Comparison of ENCODE assay signal across 28 cellular contexts in genomic region chr2:8954990-8955389, GRCh38. TPM values are rescaled to one million over a fixed set of nuclear protein-coding genes. Genes with fewer than 3 reads are reported as not detected.
DNase-seq lines count a peak whose midpoint lies in the region; ATAC-seq and TF ChIP-seq lines count a peak whose summit lies in the region.
"Had no signal": no experiment of that assay in that cellular context is flagged by ENCODE, and none has a peak within 500 bp of the region (broad histone marks: within the 10 kb centered on the region; RNA-seq: fewer than 3 reads in every experiment).

No MANE protein-coding gene starts in this region.

- DNase-seq in HS-27A (ENCODE audit: low read depth) (peak; percentile 41), SJCRH30 (peak; percentile 15 to 23), foreskin keratinocyte (peak in 1 of 2 donors; percentile 1), non-pigmented ciliary epithelial cell (ENCODE audit: low read depth) (peak; percentile 5), WTC11 (ENCODE audit: low spot score) (no peak), NAMALWA (ENCODE audit: low spot score) (no peak)
- no peak for DNase-seq in activated CD8-positive, alpha-beta memory T cell treated with anti-CD3 and anti-CD28 coated beads, Interleukin-2, amount 50 U/mL, for 48 hours
- no peak for DNase-seq in stimulated activated naive CD8-positive, alpha-beta T cell treated with anti-CD3 and anti-CD28 coated beads, Interleukin-15, amount 100 ng/mL, for 72 hours
- DNase-seq: CD4-positive, CD25-positive, alpha-beta regulatory T cell; COR-L47; DMS53; GDM1; HFFc6; KBM-7; NCI-H1092 treated with DMSO at 0.1 percent for 48 hours; NCI-H1436 treated with DMSO at 0.1 percent for 48 hours; NCI-H1930; NCI-H2107; NCI-H446; NCI-H524 treated with DMSO at 0.1 percent for 48 hours; NCI-H82; NK-92 treated with Interleukin-12 subunit alpha and Interleukin-12 subunit beta, amount 100 ng/mL, for 24 hours; PC-9 had no signal

- no peaks in the 10 kb centered on the region for H3K36me3 ChIP-seq in SJCRH30
- H3K36me3 ChIP-seq: HAP-1 had no signal

- ATAC-seq in foreskin keratinocyte (peak; percentile 28), WTC11 (no peak)
- ATAC-seq in stimulated activated naive CD8-positive, alpha-beta T cell treated with anti-CD3 and anti-CD28 coated beads, Interleukin-15, amount 100 ng/mL, for 72 hours: no peak
- ATAC-seq: GM23338, Right ventricle myocardium inferior had no signal

- peaks cover 47% of the 10 kb centered on the region for H3K36me3 Mint-ChIP-seq in WTC11
- H3K36me3 Mint-ChIP-seq: CD4-positive, CD25-positive, alpha-beta regulatory T cell had no signal

- H3K27ac Mint-ChIP-seq in WTC11: no peak overlapping the region
- no peak overlapping the region for H3K27ac Mint-ChIP-seq in stimulated activated naive CD8-positive, alpha-beta T cell treated with anti-CD3 and anti-CD28 coated beads, Interleukin-15, amount 100 ng/mL, for 72 hours
- H3K27ac Mint-ChIP-seq: CD4-positive, CD25-positive, alpha-beta regulatory T cell; GM23338; HFFc6 had no signal

- CTCF ChIA-PET in WTC11 (lab: Charles Lee): no interaction called here

- peaks cover 16% of the 10 kb centered on the region for H3K4me1 Mint-ChIP-seq in WTC11
- H3K4me1 Mint-ChIP-seq in stimulated activated naive CD8-positive, alpha-beta T cell treated with anti-CD3 and anti-CD28 coated beads, Interleukin-15, amount 100 ng/mL, for 72 hours: no peaks in the 10 kb centered on the region
- H3K4me1 Mint-ChIP-seq: CD4-positive, CD25-positive, alpha-beta regulatory T cell had no signal

- peaks cover 14% of the 10 kb centered on the region; the same call in 1 of the 2 replicates for H3K9me3 ChIP-seq in SJCRH30 (replicated peaks)
- H3K9me3 ChIP-seq: HAP-1 had no signal

- H3K9me3 Mint-ChIP-seq in WTC11: peaks cover 41% of the 10 kb centered on the region
- peaks cover 35 to 39% of the 10 kb centered on the region in 2 donors for H3K9me3 Mint-ChIP-seq in stimulated activated naive CD8-positive, alpha-beta T cell treated with anti-CD3 and anti-CD28 coated beads, Interleukin-15, amount 100 ng/mL, for 72 hours

- TF ChIP-seq CTCF in foreskin keratinocyte (conservative IDR thresholded peaks at IDR 0.05) (no peak), WTC11 (IDR thresholded peaks at IDR 0.05) (no peak)

- H3K27ac ChIP-seq in SJCRH30: peak overlapping the region; percentile 17
- no peak overlapping the region for H3K27ac ChIP-seq in foreskin keratinocyte
- H3K27ac ChIP-seq: BLaER1, PC-9, SJSA1 had no signal

- no peak overlapping the region for H3K4me3 Mint-ChIP-seq in WTC11
- no peak overlapping the region for H3K4me3 Mint-ChIP-seq in stimulated activated naive CD8-positive, alpha-beta T cell treated with anti-CD3 and anti-CD28 coated beads, Interleukin-15, amount 100 ng/mL, for 72 hours
- H3K4me3 Mint-ChIP-seq: CD4-positive, CD25-positive, alpha-beta regulatory T cell; GM23338; HFFc6 had no signal

- H3K4me3 ChIP-seq in SJCRH30: no peak overlapping the region
- H3K4me3 ChIP-seq: BLaER1, GM23338, HAP-1, PC-9, SJSA1 had no signal

- H3K27me3 ChIP-seq in SJCRH30 (no peaks in the 10 kb centered on the region), foreskin keratinocyte (no peaks in the 10 kb centered on the region)
- H3K27me3 ChIP-seq: BLaER1, SJSA1 had no signal

- H3K4me1 ChIP-seq in SJCRH30 (no peaks in the 10 kb centered on the region), foreskin keratinocyte (no peaks in the 10 kb centered on the region)
- H3K4me1 ChIP-seq: BLaER1, HAP-1, SJSA1 had no signal

- POLR2A ChIA-PET in WTC11 (lab: Charles Lee): no interaction called here

- no peaks in the 10 kb centered on the region; the same call in 1 of the 2 replicates for H3K27me3 Mint-ChIP-seq in WTC11 (ENCODE audit: low read depth)
- H3K27me3 Mint-ChIP-seq in stimulated activated naive CD8-positive, alpha-beta T cell treated with anti-CD3 and anti-CD28 coated beads, Interleukin-15, amount 100 ng/mL, for 72 hours: peaks cover 25% of the 10 kb centered on the region

TF ChIP-seq in WTC11, 78 proteins besides CTCF, POLR2A, EP300 and RAD21:
- TF ChIP-seq GABPB1 (CRISPR knock-in tag; IDR thresholded peaks at IDR 0.05) (no peak), SMAD4 (CRISPR knock-in tag; IDR thresholded peaks at IDR 0.05) (no peak), NFYB (CRISPR knock-in tag; conservative IDR thresholded peaks at IDR 0.05; ENCODE audit: low read depth) (no peak), ZNF263 (CRISPR knock-in tag; IDR thresholded peaks at IDR 0.05; ENCODE audit: low read depth) (no peak), ZNF512 (CRISPR knock-in tag; IDR thresholded peaks at IDR 0.05; ENCODE audit: borderline replicate concordance) (no peak), TCF7 (CRISPR knock-in tag; IDR thresholded peaks at IDR 0.05; ENCODE audit: low read depth) (no peak), PREB (CRISPR knock-in tag; IDR thresholded peaks at IDR 0.05; ENCODE audit: borderline replicate concordance) (no peak), HMGXB4 (CRISPR knock-in tag; IDR thresholded peaks at IDR 0.05) (no peak), ZNF232 (CRISPR knock-in tag; IDR thresholded peaks at IDR 0.05) (no peak), ESRRA (CRISPR knock-in tag; IDR thresholded peaks at IDR 0.05; ENCODE audit: borderline replicate concordance) (no peak), E2F1 (CRISPR knock-in tag; IDR thresholded peaks at IDR 0.05) (no peak), ZNF317 (CRISPR knock-in tag; IDR thresholded peaks at IDR 0.05; ENCODE audit: borderline replicate concordance, low read depth) (no peak), USF2 (CRISPR knock-in tag; IDR thresholded peaks at IDR 0.05) (no peak)

RNA-seq across cellular contexts. Expression of gene MBOAT2, which starts 48.5 kb away (rescaled TPM):
- total RNA-seq in SJCRH30 (2014; rRNA removed; shearing (Covaris generic)): 33.5 and 36.0 TPM in 2 replicates
- total RNA-seq in foreskin keratinocyte (76.3 and 106 TPM in 2 replicates), WTC11 (2021) (19.2 to 24.7 TPM (median 22.5 TPM) in 3 replicates)
- polyA plus RNA-seq in foreskin keratinocyte: 35.3 and 42.0 TPM in 2 replicates

Comparison
In these comparisons a context has a peak if more than half of its experiments do, and no peak if none do; other contexts are left out.
1. DNase-seq: peak in HS-27A (single experiment), SJCRH30 (2 of 2) and non-pigmented ciliary epithelial cell (single experiment); none in activated CD8-positive, alpha-beta memory T cell treated with anti-CD3 and anti-CD28 coated beads, Interleukin-2, amount 50 U/mL, for 48 hours (single experiment), WTC11 (single experiment), NAMALWA (single experiment) and stimulated activated naive CD8-positive, alpha-beta T cell treated with anti-CD3 and anti-CD28 coated beads, Interleukin-15, amount 100 ng/mL, for 72 hours (0 of 2).